Comparison of ENCODE assay signal across 24 cellular contexts in genomic region chr7:128207609-128208008, GRCh38. TPM values are rescaled to one million over a fixed set of nuclear protein-coding genes. Genes with fewer than 3 reads are reported as not detected.
A peak's percentile ranks its signal among the peaks of the same experiment; 100 is the strongest.
DNase-seq lines count a peak whose midpoint lies in the region; ATAC-seq and TF ChIP-seq lines count a peak whose summit lies in the region.
"Had no signal": no experiment of that assay in that cellular context is flagged by ENCODE, and none has a peak within 500 bp of the region (broad histone marks: within the 10 kb centered on the region; RNA-seq: fewer than 3 reads in every experiment).

No MANE protein-coding gene starts in this region.

- DNase-seq in activated CD8-positive, alpha-beta memory T cell treated with anti-CD3 and anti-CD28 coated beads, Interleukin-2, amount 50 U/mL, for 48 hours: peak; percentile 42
- DNase-seq in activated CD8-positive, alpha-beta memory T cell treated with anti-CD3 and anti-CD28 coated beads, Interleukin-2, amount 10 ng/mL, durations not matched to agents 7 days and 5 days: no peak
- DNase-seq in H7 (peak; percentile 48), H9 (peak; percentile 17), neuronal stem cell (ENCODE audit: low spot score) (no peak), dermis blood vessel endothelial cell (no peak)
- DNase-seq: 8988T; ACHN; BE2C; CD4-positive, alpha-beta memory T cell; CD4-positive, CD25-positive, alpha-beta regulatory T cell; CD8-positive, alpha-beta memory T cell; DMS153; DMS53; DND-41; GDM1 had no signal

- CTCF ChIA-PET in activated CD8-positive, alpha-beta memory T cell treated with anti-CD3 and anti-CD28 coated beads, Interleukin-2, amount 10 ng/mL, durations not matched to agents 7 days and 5 days (lab: Charles Lee): interaction anchor here (0.8 to 8.8 kb wide), 8 partner anchors 15 to 760 kb away, joined by 3 to 136 read pairs (median 3); no protein-coding TSS in a partner anchor

- H4K5ac ChIP-seq in H9 (ENCODE audit: insufficient read length, low read depth, low read length): no peak overlapping the region

- H3K23ac ChIP-seq in H9 (ENCODE audit: insufficient read length, low read depth, low read length): no peak overlapping the region
- H3K23ac ChIP-seq in neuronal stem cell (ENCODE audit: low read depth, low read length, poor library complexity): no peak overlapping the region

- peaks cover 17% of the 10 kb centered on the region for H3K27me3 Mint-ChIP-seq in activated CD8-positive, alpha-beta memory T cell treated with anti-CD3 and anti-CD28 coated beads, Interleukin-2, amount 10 ng/mL, durations not matched to agents 7 days and 5 days
- peaks cover 67% of the 10 kb centered on the region for H3K27me3 Mint-ChIP-seq in H9 (ENCODE audit: low read depth)

- no peak overlapping the region for H3K14ac ChIP-seq in H9 (ENCODE audit: insufficient read depth, low read length)
- no peak overlapping the region for H3K14ac ChIP-seq in neuronal stem cell (ENCODE audit: low read length)

- H3K4me1 ChIP-seq in H9 (ENCODE audit: insufficient read depth, low read length) (peaks cover 4% of the 10 kb centered on the region; the same call in 1 of the 2 replicates), neuronal stem cell (ENCODE audit: control insufficient read depth in 2 of 2, insufficient read depth in 1 of 2, low read depth in 1 of 2, low read length in 2 of 2) (peaks cover 0 to 10% of the 10 kb centered on the region in 2 donors)
- H3K4me1 ChIP-seq: BE2C had no signal

- no peaks in the 10 kb centered on the region for H4K20me1 ChIP-seq in H9 (ENCODE audit: control insufficient read depth, insufficient read depth, insufficient read length)
- H4K20me1 ChIP-seq: BLaER1 had no signal

- no peaks in the 10 kb centered on the region for H3K9me3 ChIP-seq in H9 (ENCODE audit: control insufficient read depth, low read depth, low read length)
- no peaks in the 10 kb centered on the region for H3K9me3 ChIP-seq in neuronal stem cell (replicated peaks in 1 of 2; ENCODE audit: control insufficient read depth in 2 of 2, insufficient read depth in 1 of 2, low read depth in 1 of 2, low read length in 2 of 2)
- H3K9me3 ChIP-seq: BE2C, BLaER1 had no signal

- no peak for ATAC-seq in activated CD8-positive, alpha-beta memory T cell treated with anti-CD3 and anti-CD28 coated beads, Interleukin-2, amount 10 ng/mL, durations not matched to agents 7 days and 5 days
- no peak for ATAC-seq in HG02938 (IDR thresholded peaks at IDR 0.05; ENCODE audit: unreplicated experiment)

- no peak overlapping the region for H3K4me2 ChIP-seq in H9 (ENCODE audit: insufficient read depth, insufficient read length, low read length)
- H3K4me2 ChIP-seq in neuronal stem cell (ENCODE audit: insufficient read depth, low read length, poor library complexity, severe bottlenecking): no peak overlapping the region
- H3K4me2 ChIP-seq: BLaER1 had no signal

- H3K18ac ChIP-seq in H9 (ENCODE audit: insufficient read length, low read depth, low read length): no peak overlapping the region
- H3K18ac ChIP-seq in neuronal stem cell (ENCODE audit: low read length): no peak overlapping the region

- H3K27ac ChIP-seq in H9 (ENCODE audit: insufficient read length, low read depth, low read length) (no peak overlapping the region), neuronal stem cell (replicated peaks; ENCODE audit: low read length) (no peak overlapping the region)
- H3K27ac ChIP-seq: BLaER1 had no signal

- H3K79me1 ChIP-seq in H9 (ENCODE audit: insufficient read depth, low read depth, low read length, poor library complexity, severe bottlenecking): no peaks in the 10 kb centered on the region
- H3K79me1 ChIP-seq in neuronal stem cell (ENCODE audit: low read depth, low read length): no peaks in the 10 kb centered on the region

- H3K9ac ChIP-seq in H9 (ENCODE audit: extremely low read depth, insufficient read length, low read length): no peak overlapping the region
- H3K9ac ChIP-seq in neuronal stem cell (ENCODE audit: low read depth, low read length, poor library complexity): no peak overlapping the region
- H3K9ac ChIP-seq: BLaER1 had no signal

- H3K4me3 Mint-ChIP-seq in activated CD8-positive, alpha-beta memory T cell treated with anti-CD3 and anti-CD28 coated beads, Interleukin-2, amount 10 ng/mL, durations not matched to agents 7 days and 5 days: no peak overlapping the region
- no peak overlapping the region for H3K4me3 Mint-ChIP-seq in H9
- H3K4me3 Mint-ChIP-seq: CD14-positive monocyte; CD4-positive, alpha-beta memory T cell; CD4-positive, CD25-positive, alpha-beta regulatory T cell; CD8-positive, alpha-beta memory T cell had no signal

- no CpG with 5 or more reads among the region's 4 CpGs for WGBS in H9 (ENCODE audit: extremely low coverage, insufficient read length, low lambda C conversion rate)
- no CpG with 5 or more reads among the region's 4 CpGs for WGBS in neuronal stem cell (ENCODE audit: extremely low coverage in 2 of 2, insufficient read length in 2 of 2, insufficient replicate concordance in 1 of 2), 2 donors

- H3K4ac ChIP-seq in H9 (ENCODE audit: low read depth, low read length): no peak overlapping the region
- H3K4ac ChIP-seq in neuronal stem cell (ENCODE audit: low read length): no peak overlapping the region

- H3K23me2 ChIP-seq in H9 (ENCODE audit: insufficient read length, low read depth, low read length, poor library complexity, severe bottlenecking): no peaks in the 10 kb centered on the region

- no peak overlapping the region for H2AFZ ChIP-seq in H9 (ENCODE audit: low read length)
- H2AFZ ChIP-seq in neuronal stem cell (ENCODE audit: low read length): no peak overlapping the region

- H2AK5ac ChIP-seq in H9 (ENCODE audit: insufficient read length, low read length) (no peak overlapping the region), neuronal stem cell (ENCODE audit: low read depth, low read length) (peak overlapping the region; percentile 30)

- H3K36me3 ChIP-seq in H7 (replicated peaks; ENCODE audit: control insufficient read depth, insufficient read depth, low read length) (no peaks in the 10 kb centered on the region), neuronal stem cell (replicated peaks in 1 of 2; ENCODE audit: control insufficient read depth in 2 of 2, insufficient read depth in 2 of 2, low read length in 2 of 2) (no peaks in the 10 kb centered on the region)
- H3K36me3 ChIP-seq: BE2C, BLaER1 had no signal

- H3K36me3 Mint-ChIP-seq in activated CD8-positive, alpha-beta memory T cell treated with anti-CD3 and anti-CD28 coated beads, Interleukin-2, amount 10 ng/mL, durations not matched to agents 7 days and 5 days: no peaks in the 10 kb centered on the region
- no peaks in the 10 kb centered on the region for H3K36me3 Mint-ChIP-seq in H9 (ENCODE audit: insufficient read depth in 1 of 3, low read depth in 3 of 3)
- H3K36me3 Mint-ChIP-seq: CD4-positive, alpha-beta memory T cell; CD4-positive, CD25-positive, alpha-beta regulatory T cell had no signal

- no peak overlapping the region for H2BK120ac ChIP-seq in H9 (ENCODE audit: low read depth, low read length, poor library complexity, severe bottlenecking)
- H2BK120ac ChIP-seq in neuronal stem cell (ENCODE audit: low read depth, low read length): no peak overlapping the region

- H3K4me3 ChIP-seq in H7 (ENCODE audit: insufficient read depth, low read depth, low read length) (no peak overlapping the region), neuronal stem cell (ENCODE audit: low read length in 2 of 2) (no peak overlapping the region)
- H3K4me3 ChIP-seq: BLaER1, GM12878 had no signal

- no peak overlapping the region for H3T11ph ChIP-seq in H9 (ENCODE audit: low read length)

- TF ChIP-seq CTCF in H9 (conservative IDR thresholded peaks at IDR 0.05): no peak

- H4K91ac ChIP-seq in H9 (ENCODE audit: insufficient read length, low read depth, low read length) (no peak overlapping the region), neuronal stem cell (ENCODE audit: low read depth, low read length, poor library complexity) (no peak overlapping the region)

- no peak overlapping the region for H2BK15ac ChIP-seq in H9 (ENCODE audit: low read depth, low read length)
- no peak overlapping the region for H2BK15ac ChIP-seq in neuronal stem cell (ENCODE audit: low read length)

- no peak overlapping the region for H2BK5ac ChIP-seq in H9 (ENCODE audit: insufficient read length, low read length)
- no peak overlapping the region for H2BK5ac ChIP-seq in neuronal stem cell (ENCODE audit: low read length)

- no peaks in the 10 kb centered on the region for H3K9me3 Mint-ChIP-seq in activated CD8-positive, alpha-beta memory T cell treated with anti-CD3 and anti-CD28 coated beads, Interleukin-2, amount 10 ng/mL, durations not matched to agents 7 days and 5 days (ENCODE audit: low read depth)
- H3K9me3 Mint-ChIP-seq in H9: peaks cover 2 to 4% of the 10 kb centered on the region in 2 experiments; a peak in 4 of 5 replicates
- H3K9me3 Mint-ChIP-seq: CD8-positive, alpha-beta memory T cell had no signal

- H2BK12ac ChIP-seq in H9 (ENCODE audit: insufficient read length, low read depth, low read length): no peak overlapping the region
- H2BK12ac ChIP-seq in neuronal stem cell (ENCODE audit: low read length): no peak overlapping the region

- H4K8ac ChIP-seq in H9 (replicated peaks; ENCODE audit: insufficient read length, low read depth, low read length) (no peak overlapping the region), neuronal stem cell (ENCODE audit: low read depth, low read length) (no peak overlapping the region)

- H3K4me1 Mint-ChIP-seq in activated CD8-positive, alpha-beta memory T cell treated with anti-CD3 and anti-CD28 coated beads, Interleukin-2, amount 10 ng/mL, durations not matched to agents 7 days and 5 days: no peaks in the 10 kb centered on the region
- H3K4me1 Mint-ChIP-seq in H9: peaks cover 19 to 32% of the 10 kb centered on the region in 2 experiments
- H3K4me1 Mint-ChIP-seq: CD4-positive, CD25-positive, alpha-beta regulatory T cell had no signal

- H3K56ac ChIP-seq in H9 (ENCODE audit: insufficient read length, low read depth, low read length): no peak overlapping the region

- no peak overlapping the region for H2BK20ac ChIP-seq in H9 (ENCODE audit: low read depth, low read length, poor library complexity, severe bottlenecking)

- H3K79me2 ChIP-seq in H9 (ENCODE audit: insufficient read depth, low read length): no peaks in the 10 kb centered on the region

- H3K27ac Mint-ChIP-seq in activated CD8-positive, alpha-beta memory T cell treated with anti-CD3 and anti-CD28 coated beads, Interleukin-2, amount 10 ng/mL, durations not matched to agents 7 days and 5 days: no peak overlapping the region
- no peak overlapping the region for H3K27ac Mint-ChIP-seq in H9
- H3K27ac Mint-ChIP-seq: CD14-positive monocyte; CD4-positive, alpha-beta memory T cell; CD4-positive, CD25-positive, alpha-beta regulatory T cell; CD8-positive, alpha-beta memory T cell had no signal

- H3K27me3 ChIP-seq in H7 (ENCODE audit: control insufficient read depth, insufficient read depth, low read length) (peaks cover 31% of the 10 kb centered on the region), H9 (ENCODE audit: insufficient read depth, low read length) (peaks cover 3% of the 10 kb centered on the region; the same call in 1 of the 2 replicates), neuronal stem cell (ENCODE audit: control insufficient read depth in 3 of 3, insufficient read depth in 3 of 3, low read depth in 1 of 3, low read length in 3 of 3) (peaks cover 0 to 44% (median 7%) of the 10 kb centered on the region in 3 experiments)
- H3K27me3 ChIP-seq: BE2C had no signal

RNA-seq across cellular contexts. Expression of gene LEP, which starts 33.5 kb away (rescaled TPM):
- total RNA-seq in activated CD8-positive, alpha-beta memory T cell treated with anti-CD3 and anti-CD28 coated beads, Interleukin-2, amount 10 ng/mL, durations not matched to agents 7 days and 5 days: not detected
- total RNA-seq in H7 (2014; rRNA removed; shearing (Covaris generic)): not detected in 2 replicates
- total RNA-seq in H9 (2021) (not detected in 2 replicates), dermis blood vessel endothelial cell (not detected in 2 replicates)
- polyA plus RNA-seq in neuronal stem cell (2013, experiment 1 of 2): not detected
- polyA plus RNA-seq in neuronal stem cell (2013, experiment 2 of 2): not detected
- total RNA-seq: A673; CD4-positive, alpha-beta memory T cell; CD4-positive, CD25-positive, alpha-beta regulatory T cell; CD8-positive, alpha-beta memory T cell; Daoy; G401; GM12878 had no signal
- polyA plus RNA-seq: AG04450; CD4-positive, alpha-beta memory T cell; CD4-positive, CD25-positive, alpha-beta regulatory T cell; CD8-positive, alpha-beta memory T cell; GM12878 had no signal

Comparison
In these comparisons a context has a peak if more than half of its experiments do, and no peak if none do; other contexts are left out.
1. DNase-seq: peak in activated CD8-positive, alpha-beta memory T cell treated with anti-CD3 and anti-CD28 coated beads, Interleukin-2, amount 50 U/mL, for 48 hours (single experiment), H7 (single experiment) and H9 (single experiment); none in activated CD8-positive, alpha-beta memory T cell treated with anti-CD3 and anti-CD28 coated beads, Interleukin-2, amount 10 ng/mL, durations not matched to agents 7 days and 5 days (single experiment), neuronal stem cell (single experiment) and dermis blood vessel endothelial cell (single experiment).